ENCODE assay signal across 9 cellular contexts in genomic region chr2:286774-287392, GRCh38. TPM values are rescaled to one million over a fixed set of nuclear protein-coding genes. Genes with fewer than 3 reads are reported as not detected.
DNase-seq lines count a peak whose midpoint lies in the region; ATAC-seq and TF ChIP-seq lines count a peak whose summit lies in the region.
"Had no signal": no experiment of that assay in that cellular context is flagged by ENCODE, and none has a peak within 500 bp of the region (broad histone marks: within the 10 kb centered on the region; RNA-seq: fewer than 3 reads in every experiment).

No MANE protein-coding gene starts in this region.

- peaks cover 3% of the 10 kb centered on the region for H3K36me3 ChIP-seq in CD4-positive, alpha-beta memory T cell (ENCODE audit: insufficient read depth, low read length)
- H3K36me3 ChIP-seq in neural progenitor cell, result no peaks in the 10 kb centered on the region

- peak overlapping the region; percentile 86 for H3K4me2 ChIP-seq in neural progenitor cell
- H3K4me2 ChIP-seq: PC-9 had no signal

- no peak for DNase-seq in CD4-positive, alpha-beta memory T cell
- DNase-seq in fibroblast of villous mesenchyme (ENCODE audit: low read depth) (peak; percentile 14), neural progenitor cell (ENCODE audit: low spot score) (peak; percentile 58), MV-4-11 (lab: John Stamatoyannopoulos, UW) (no peak), NCI-H2196 (lab: John Stamatoyannopoulos, UW; ENCODE audit: unreplicated experiment) (no peak), NCI-H1694 treated with DMSO at 0.1 percent for 48 hours (lab: John Stamatoyannopoulos, UW) (no peak)
- DNase-seq: PC-9 had no signal

- H3K27me3 ChIP-seq in CD4-positive, alpha-beta memory T cell (ENCODE audit: insufficient read depth, low read length), result peaks cover 13% of the 10 kb centered on the region
- peaks cover 94% of the 10 kb centered on the region for H3K27me3 ChIP-seq in neural progenitor cell

- H2AFZ ChIP-seq in neural progenitor cell (replicated peaks), result no peak overlapping the region
- H2AFZ ChIP-seq: PC-9 had no signal

- no peak overlapping the region for H3K9ac ChIP-seq in neural progenitor cell

- H3K4me1 ChIP-seq in CD4-positive, alpha-beta memory T cell (ENCODE audit: insufficient read depth, low read length), result peaks cover 18% of the 10 kb centered on the region
- H3K4me1 ChIP-seq in neural progenitor cell, result peaks cover 18% of the 10 kb centered on the region

- H3K27ac ChIP-seq in CD4-positive, alpha-beta memory T cell (ENCODE audit: low read depth, low read length), result no peak overlapping the region
- no peak overlapping the region for H3K27ac ChIP-seq in neural progenitor cell
- H3K27ac ChIP-seq: PC-9 had no signal

- peaks cover 15 to 25% of the 10 kb centered on the region in 2 donors for H3K27me3 Mint-ChIP-seq in CD4-positive, alpha-beta memory T cell
- peaks cover 18% of the 10 kb centered on the region for H3K27me3 Mint-ChIP-seq in IgD-negative memory B cell
- peaks cover 14% of the 10 kb centered on the region for H3K27me3 Mint-ChIP-seq in neural progenitor cell (ENCODE audit: insufficient read depth, low read depth)

- peaks cover 20% of the 10 kb centered on the region for H3F3A ChIP-seq in neural progenitor cell (ENCODE audit: low read depth)

- no peaks in the 10 kb centered on the region for H3K9me3 Mint-ChIP-seq in CD4-positive, alpha-beta memory T cell
- no peaks in the 10 kb centered on the region for H3K9me3 Mint-ChIP-seq in IgD-negative memory B cell
- H3K9me3 Mint-ChIP-seq in neural progenitor cell, result no peaks in the 10 kb centered on the region

- no peaks in the 10 kb centered on the region for H3K9me3 ChIP-seq in CD4-positive, alpha-beta memory T cell (ENCODE audit: control insufficient read depth in 1 of 2, low read length in 2 of 2)
- H3K9me3 ChIP-seq in neural progenitor cell (ENCODE audit: low read depth), result no peaks in the 10 kb centered on the region

- peaks cover 61% of the 10 kb centered on the region for H4K20me1 ChIP-seq in neural progenitor cell (ENCODE audit: low read depth)

- CTCF ChIA-PET in CD4-positive, alpha-beta memory T cell (lab: Charles Lee; ENCODE audit: partially characterized antibody), result no interaction called here

- ATAC-seq in GM19351 (IDR thresholded peaks at IDR 0.05; ENCODE audit: unreplicated experiment), result no peak

- peak overlapping the region in 6 of 8 donors; percentile 10 to 69 (median 45) for H3K4me3 Mint-ChIP-seq in CD4-positive, alpha-beta memory T cell
- H3K4me3 Mint-ChIP-seq in IgD-negative memory B cell (peak overlapping the region; percentile 35 to 86 (median 70)), neural progenitor cell (peak overlapping the region; percentile 84)

- no peaks in the 10 kb centered on the region for H3K79me2 ChIP-seq in neural progenitor cell (ENCODE audit: low read depth)

- H3K4me1 Mint-ChIP-seq in CD4-positive, alpha-beta memory T cell, result peaks cover 4 to 18% (median 9%) of the 10 kb centered on the region in 4 donors
- H3K4me1 Mint-ChIP-seq in IgD-negative memory B cell (peaks cover 3 to 8% (median 5%) of the 10 kb centered on the region in 3 donors), neural progenitor cell (peaks cover 31% of the 10 kb centered on the region)

- no peak for TF ChIP-seq CTCF in fibroblast of villous mesenchyme (IDR thresholded peaks at IDR 0.05; ENCODE audit: insufficient read depth, low read depth, low read length)
- TF ChIP-seq CTCF in neural progenitor cell (IDR thresholded peaks at IDR 0.05), result no peak

- POLR2A ChIA-PET in CD4-positive, alpha-beta memory T cell (lab: Charles Lee; ENCODE audit: partially characterized antibody), result interaction anchor here (0.8 kb wide), 1 partner anchor 18 kb away, joined by 3 read pairs; no protein-coding TSS in a partner anchor

- H3K27ac Mint-ChIP-seq in CD4-positive, alpha-beta memory T cell, result no peak overlapping the region
- H3K27ac Mint-ChIP-seq in IgD-negative memory B cell, result peak overlapping the region in 1 of 3 donors; percentile 59
- H3K27ac Mint-ChIP-seq in neural progenitor cell, result no peak overlapping the region

- H3K36me3 Mint-ChIP-seq in CD4-positive, alpha-beta memory T cell, result peaks cover 8 to 19% of the 10 kb centered on the region in 2 donors
- H3K36me3 Mint-ChIP-seq in IgD-negative memory B cell (peaks cover 4% of the 10 kb centered on the region), neural progenitor cell (peaks cover 11% of the 10 kb centered on the region)

- no peak overlapping the region for H3K4me3 ChIP-seq in CD4-positive, alpha-beta memory T cell (ENCODE audit: low read length in 2 of 2)
- H3K4me3 ChIP-seq in fibroblast of villous mesenchyme (ENCODE audit: low read depth, low read length), result peak overlapping the region; percentile 18
- H3K4me3 ChIP-seq in neural progenitor cell, result peak overlapping the region; percentile 50
- H3K4me3 ChIP-seq: PC-9 had no signal

- intact Hi-C loops in CD4-positive, alpha-beta memory T cell (cut with micrococcal nuclease), result no loop called here

RNA-seq across cellular contexts. Expression of gene ALKAL2, which starts 1.0 kb away (rescaled TPM):
- not detected for total RNA-seq in CD4-positive, alpha-beta memory T cell
- not detected for polyA plus RNA-seq in CD4-positive, alpha-beta memory T cell
- 3.5 TPM for polyA plus RNA-seq in IgD-negative memory B cell
- total RNA-seq in fibroblast of villous mesenchyme (0.43 TPM in 1 of 2 replicates, not detected in the other), neural progenitor cell (ENCODE audit: low replicate concordance) (not detected in 2 replicates)
- total RNA-seq: PC-9 had no signal

RNA-seq across cellular contexts. Expression of gene ACP1, which starts 22.1 kb away (rescaled TPM):
- total RNA-seq in CD4-positive, alpha-beta memory T cell, result 10 to 100 TPM; 90.1 to 91.6 TPM
- 100 to 1,000 TPM; 147 to 215 TPM for polyA plus RNA-seq in CD4-positive, alpha-beta memory T cell
- polyA plus RNA-seq in IgD-negative memory B cell, result 158 TPM
- total RNA-seq in fibroblast of villous mesenchyme, result 71.7 and 89.5 TPM in 2 replicates
- total RNA-seq in neural progenitor cell (ENCODE audit: low replicate concordance), result 173 and 236 TPM in 2 replicates

RNA-seq across cellular contexts. Expression of gene SH3YL1, which starts 23.1 kb away (rescaled TPM):
- total RNA-seq in CD4-positive, alpha-beta memory T cell, result 10 to 100 TPM; 69.5 to 71.4 TPM
- 10 to 100 TPM; 38.0 to 41.3 TPM for polyA plus RNA-seq in CD4-positive, alpha-beta memory T cell
- polyA plus RNA-seq in IgD-negative memory B cell, result 18.8 TPM
- total RNA-seq in fibroblast of villous mesenchyme, result 30.3 and 35.4 TPM in 2 replicates
- 24.3 and 47.9 TPM in 2 replicates for total RNA-seq in neural progenitor cell (ENCODE audit: low replicate concordance)

Comparison
In these comparisons a context has a peak if more than half of its experiments do, and no peak if none do; other contexts are left out.
1. DNase-seq: peak in fibroblast of villous mesenchyme (single experiment) and neural progenitor cell (single experiment); none in CD4-positive, alpha-beta memory T cell (0 of 5), MV-4-11 (single experiment), NCI-H2196 (single experiment) and NCI-H1694 treated with DMSO at 0.1 percent for 48 hours (single experiment).
2. H3K4me3 ChIP-seq: peak in fibroblast of villous mesenchyme (single experiment) and neural progenitor cell (single experiment); none in CD4-positive, alpha-beta memory T cell (0 of 2).
3. Peak in every context shown above with its lines, with median percentiles within 50 percentile points of each other: H3K4me3 Mint-ChIP-seq.